In the genomic region with DNA sequence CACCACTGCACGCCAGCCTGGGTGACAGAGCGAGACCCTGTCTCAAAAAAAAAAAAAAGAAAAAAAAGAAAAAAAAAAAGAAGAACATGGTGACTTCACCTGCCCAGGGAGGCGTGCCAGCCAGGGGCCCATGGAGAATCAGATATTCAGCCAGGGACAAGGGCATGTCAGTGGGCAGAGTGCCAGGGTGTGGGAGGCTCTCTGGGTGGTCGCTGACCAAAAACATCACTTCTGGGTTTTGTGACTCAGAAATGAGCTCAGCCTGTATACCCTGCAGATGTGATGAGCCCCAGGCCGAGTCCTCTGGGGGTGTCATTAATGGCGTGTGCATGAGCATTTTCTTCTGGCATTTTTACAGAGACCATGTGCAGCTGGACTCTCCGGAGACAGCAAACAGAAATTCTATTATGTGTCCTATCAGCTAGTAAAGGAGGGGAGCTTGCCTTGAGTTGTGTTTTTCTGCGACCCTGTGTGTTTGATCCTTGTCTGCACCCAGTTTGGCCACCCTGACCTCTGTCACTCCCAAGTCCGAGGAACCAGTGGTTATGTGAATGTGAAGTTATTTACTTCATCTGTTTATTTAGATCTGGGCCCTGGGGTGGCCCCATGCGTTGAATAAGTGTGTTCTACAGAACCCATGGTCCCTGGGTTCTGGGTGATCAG, we compare ENCODE assay signal across 9 cellular contexts. TPM values are rescaled to one million over a fixed set of nuclear protein-coding genes. Genes with fewer than 3 reads are reported as not detected.
DNase-seq lines count a peak whose midpoint lies in the region; ATAC-seq and TF ChIP-seq lines count a peak whose summit lies in the region.
"Had no signal": no experiment of that assay in that cellular context is flagged by ENCODE, and none has a peak within 500 bp of the region (broad histone marks: within the 10 kb centered on the region; RNA-seq: fewer than 3 reads in every experiment).

No MANE protein-coding gene starts in this region.

- 0 out of 2 replicates have a peak overlapping the region, but pooled peaks have one; percentile 37 for H3K27ac ChIP-seq in BLaER1
- H3K27ac ChIP-seq in body of pancreas: no peak overlapping the region

- TF ChIP-seq CTCF in osteocyte (IDR thresholded peaks at IDR 0.05) (no peak), body of pancreas (IDR thresholded peaks at IDR 0.05) (no peak)

- H3K4me2 ChIP-seq in BLaER1: peak overlapping the region; percentile 53

- H3K4me3 ChIP-seq in BLaER1 (no peak overlapping the region), body of pancreas (no peak overlapping the region)

- peaks cover 92% of the 10 kb centered on the region for H3K36me3 ChIP-seq in BLaER1
- no peaks in the 10 kb centered on the region for H3K36me3 ChIP-seq in body of pancreas (replicated peaks in 1 of 2; ENCODE audit: insufficient read depth in 1 of 2, low read depth in 2 of 2)

- peak overlapping the region; percentile 42 to 84 for H3K27ac Mint-ChIP-seq in effector memory CD8-positive, alpha-beta T cell
- peak overlapping the region; percentile 47 for H3K27ac Mint-ChIP-seq in osteocyte (ENCODE audit: unreplicated experiment)

- 67 to 91% methylated on average over 10 of the region's 10 CpGs for WGBS in body of pancreas, 2 donors

- peaks cover 11% of the 10 kb centered on the region for H3K36me3 Mint-ChIP-seq in effector memory CD8-positive, alpha-beta T cell (ENCODE audit: insufficient read depth)
- peaks cover 4% of the 10 kb centered on the region for H3K36me3 Mint-ChIP-seq in osteocyte (ENCODE audit: unreplicated experiment)

- H3K9ac ChIP-seq in BLaER1: no peak overlapping the region

- ATAC-seq in effector memory CD8-positive, alpha-beta T cell (replicated peaks): no peak
- ATAC-seq in GM18498 (IDR thresholded peaks at IDR 0.05; ENCODE audit: unreplicated experiment) (no peak), body of pancreas (no peak)

- peaks cover 100% of the 10 kb centered on the region for H4K20me1 ChIP-seq in BLaER1

- H3K4me1 Mint-ChIP-seq in effector memory CD8-positive, alpha-beta T cell (ENCODE audit: low read depth in 2 of 2): peaks cover 55 to 60% of the 10 kb centered on the region in 2 donors
- peaks cover 53% of the 10 kb centered on the region for H3K4me1 Mint-ChIP-seq in osteocyte (ENCODE audit: unreplicated experiment)

- no peak for TF ChIP-seq POLR2A in body of pancreas (IDR thresholded peaks at IDR 0.05)

- H3K27me3 Mint-ChIP-seq in effector memory CD8-positive, alpha-beta T cell: no peaks in the 10 kb centered on the region
- H3K27me3 Mint-ChIP-seq in osteocyte (ENCODE audit: unreplicated experiment): no peaks in the 10 kb centered on the region
- H3K27me3 Mint-ChIP-seq: IgD-negative memory B cell had no signal

- H3K9me3 Mint-ChIP-seq in effector memory CD8-positive, alpha-beta T cell: peaks cover 0 to 3% of the 10 kb centered on the region in 2 donors
- peaks cover 3% of the 10 kb centered on the region for H3K9me3 Mint-ChIP-seq in osteocyte (ENCODE audit: unreplicated experiment)

- peak; percentile 20 for DNase-seq in MV-4-11 (lab: John Stamatoyannopoulos, UW)
- DNase-seq in effector memory CD8-positive, alpha-beta T cell: no peak
- DNase-seq in osteocyte (ENCODE audit: extremely low spot score, unreplicated experiment): no peak
- no peak for DNase-seq in central memory CD4-positive, alpha-beta T cell
- no peak for DNase-seq in AG08396 (ENCODE audit: low spot score)
- DNase-seq in body of pancreas: no peak

- H3K9me3 ChIP-seq in BLaER1 (peaks cover 9% of the 10 kb centered on the region), body of pancreas (no peaks in the 10 kb centered on the region)

- intact Hi-C loops in body of pancreas (cut with DNase I): no loop called here

- H3K4me1 ChIP-seq in BLaER1 (peaks cover 87% of the 10 kb centered on the region), body of pancreas (peaks cover 27% of the 10 kb centered on the region)

- H3K27me3 ChIP-seq in BLaER1 (no peaks in the 10 kb centered on the region), body of pancreas (no peaks in the 10 kb centered on the region)

- H3K4me3 Mint-ChIP-seq in effector memory CD8-positive, alpha-beta T cell: no peak overlapping the region
- no peak overlapping the region for H3K4me3 Mint-ChIP-seq in osteocyte (ENCODE audit: unreplicated experiment)
- H3K4me3 Mint-ChIP-seq: IgD-negative memory B cell had no signal

RNA-seq across cellular contexts. Expression of a gene that starts 53.6 kb away (rescaled TPM):
- total RNA-seq in osteocyte: 35.3 and 45.1 TPM in 2 replicates
- 10 to 100 TPM; 28.3 to 71.2 TPM for total RNA-seq in body of pancreas
